ENCODE assay signal across 8 cellular contexts in the genomic region with DNA sequence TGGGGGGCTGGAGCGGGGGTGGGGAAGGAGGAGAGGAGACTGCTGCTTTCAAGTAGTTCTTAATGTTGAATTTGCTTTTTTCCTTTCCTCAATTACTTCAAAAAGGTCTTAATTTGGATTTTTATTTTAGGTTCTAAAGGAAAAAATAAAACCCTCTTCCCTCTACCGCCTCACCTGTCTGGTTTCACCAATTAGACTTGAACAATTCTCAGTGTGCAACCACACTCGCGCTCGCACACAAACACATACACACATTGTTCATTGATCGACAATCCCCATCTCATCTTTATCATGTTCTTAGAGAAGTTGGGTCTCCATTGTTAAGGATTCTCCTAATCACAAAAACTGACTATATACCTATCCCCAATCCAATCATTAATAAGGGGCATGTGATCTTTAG.
A peak's percentile ranks its signal among the peaks of the same experiment; 100 is the strongest.
DNase-seq lines count a peak whose midpoint lies in the region.

No MANE protein-coding gene starts in this region.

- intact Hi-C loops in activated CD4-positive, alpha-beta T cell treated with anti-CD3 and anti-CD28 coated beads, Interleukin-2, amount 10 ng/mL, durations not matched to agents 24 days and 14 days (cut with micrococcal nuclease): no loop called here
- intact Hi-C loops in activated T-helper 2 cell treated with anti-CD3 and anti-CD28 coated beads, Interferon-gamma antibody, Interleukin-2, Interleukin-4, amounts not matched to agents 10 μg/mL and 5 μg/mL and 100 μg/mL, durations not matched to agents 14 hours and 24 hours and 36 hours (cut with micrococcal nuclease): no loop called here

- H3K9me3 ChIP-seq in iPS-20b (ENCODE audit: insufficient read depth, low read depth, low read length) (no peaks in the 10 kb centered on the region), stomach smooth muscle (ENCODE audit: control insufficient read depth in 2 of 2, low read length in 2 of 2) (no peaks in the 10 kb centered on the region)

- peak overlapping the region; percentile 99 for H3K27ac ChIP-seq in iPS-20b (ENCODE audit: low read length)
- H3K27ac ChIP-seq in stomach smooth muscle (ENCODE audit: low read length): peak overlapping the region; percentile 83

- DNase-seq in activated CD4-positive, alpha-beta T cell treated with anti-CD3 and anti-CD28 coated beads, Interleukin-2, amount 10 ng/mL, durations not matched to agents 24 days and 14 days: peak; percentile 61
- DNase-seq in activated CD4-positive, alpha-beta T cell treated with anti-CD3 and anti-CD28 coated beads for 48 hours: no peak
- no peak for DNase-seq in activated T-helper 2 cell treated with anti-CD3 and anti-CD28 coated beads, Interferon-gamma antibody, Interleukin-2, Interleukin-4, amounts not matched to agents 10 μg/mL and 5 μg/mL and 100 μg/mL, durations not matched to agents 14 hours and 24 hours and 36 hours (ENCODE audit: low spot score)
- no peak for DNase-seq in G401 (ENCODE audit: low spot score)
- DNase-seq in NCI-H1105 (lab: John Stamatoyannopoulos, UW): no peak
- no peak for DNase-seq in iPS-NIHi7 (ENCODE audit: extremely low spot score)

- peak overlapping the region; percentile 84 for H3K4me3 ChIP-seq in iPS-20b (ENCODE audit: low read length)
- peak overlapping the region; percentile 83 to 90 for H3K4me3 ChIP-seq in stomach smooth muscle (ENCODE audit: low read length in 2 of 2)

- H3K27me3 Mint-ChIP-seq in activated CD4-positive, alpha-beta T cell treated with anti-CD3 and anti-CD28 coated beads, Interleukin-2, amount 10 ng/mL, durations not matched to agents 24 days and 14 days: no peaks in the 10 kb centered on the region
- H3K27me3 Mint-ChIP-seq in activated T-helper 2 cell treated with anti-CD3 and anti-CD28 coated beads, Interferon-gamma antibody, Interleukin-2, Interleukin-4, amounts not matched to agents 10 μg/mL and 5 μg/mL and 100 μg/mL, durations not matched to agents 14 hours and 24 hours and 36 hours (ENCODE audit: low read depth): no peaks in the 10 kb centered on the region

- in situ Hi-C loops in G401 (cut with HindIII; ENCODE audit: low sequenced_read_pairs): no loop called here

- H3K9me3 Mint-ChIP-seq in activated CD4-positive, alpha-beta T cell treated with anti-CD3 and anti-CD28 coated beads, Interleukin-2, amount 10 ng/mL, durations not matched to agents 24 days and 14 days: no peaks in the 10 kb centered on the region
- no peaks in the 10 kb centered on the region for H3K9me3 Mint-ChIP-seq in activated T-helper 2 cell treated with anti-CD3 and anti-CD28 coated beads, Interferon-gamma antibody, Interleukin-2, Interleukin-4, amounts not matched to agents 10 μg/mL and 5 μg/mL and 100 μg/mL, durations not matched to agents 14 hours and 24 hours and 36 hours

- H3K36me3 Mint-ChIP-seq in activated CD4-positive, alpha-beta T cell treated with anti-CD3 and anti-CD28 coated beads, Interleukin-2, amount 10 ng/mL, durations not matched to agents 24 days and 14 days (ENCODE audit: low read depth): peaks cover 2% of the 10 kb centered on the region
- no peaks in the 10 kb centered on the region for H3K36me3 Mint-ChIP-seq in activated T-helper 2 cell treated with anti-CD3 and anti-CD28 coated beads, Interferon-gamma antibody, Interleukin-2, Interleukin-4, amounts not matched to agents 10 μg/mL and 5 μg/mL and 100 μg/mL, durations not matched to agents 14 hours and 24 hours and 36 hours (ENCODE audit: low read depth)

- H3K27ac Mint-ChIP-seq in activated CD4-positive, alpha-beta T cell treated with anti-CD3 and anti-CD28 coated beads, Interleukin-2, amount 10 ng/mL, durations not matched to agents 24 days and 14 days: peak overlapping the region; percentile 98
- peak overlapping the region; percentile 96 for H3K27ac Mint-ChIP-seq in activated T-helper 2 cell treated with anti-CD3 and anti-CD28 coated beads, Interferon-gamma antibody, Interleukin-2, Interleukin-4, amounts not matched to agents 10 μg/mL and 5 μg/mL and 100 μg/mL, durations not matched to agents 14 hours and 24 hours and 36 hours

- H3K27me3 ChIP-seq in iPS-20b (ENCODE audit: insufficient read depth, low read length): no peaks in the 10 kb centered on the region
- H3K27me3 ChIP-seq in stomach smooth muscle (ENCODE audit: control insufficient read depth in 1 of 2, insufficient read depth in 2 of 2, low read length in 2 of 2): peaks cover 0 to 5% of the 10 kb centered on the region in 2 donors

- H3K4me1 ChIP-seq in iPS-20b (ENCODE audit: insufficient read depth, low read length) (peaks cover 21% of the 10 kb centered on the region; the same call in 1 of the 2 replicates), stomach smooth muscle (ENCODE audit: control insufficient read depth, insufficient read depth, low read length) (peaks cover 5% of the 10 kb centered on the region)

- peaks cover 58% of the 10 kb centered on the region for H3K4me1 Mint-ChIP-seq in activated CD4-positive, alpha-beta T cell treated with anti-CD3 and anti-CD28 coated beads, Interleukin-2, amount 10 ng/mL, durations not matched to agents 24 days and 14 days
- peaks cover 71% of the 10 kb centered on the region for H3K4me1 Mint-ChIP-seq in activated T-helper 2 cell treated with anti-CD3 and anti-CD28 coated beads, Interferon-gamma antibody, Interleukin-2, Interleukin-4, amounts not matched to agents 10 μg/mL and 5 μg/mL and 100 μg/mL, durations not matched to agents 14 hours and 24 hours and 36 hours (ENCODE audit: low read depth)

- H3K4me3 Mint-ChIP-seq in activated CD4-positive, alpha-beta T cell treated with anti-CD3 and anti-CD28 coated beads, Interleukin-2, amount 10 ng/mL, durations not matched to agents 24 days and 14 days: peak overlapping the region; percentile 93
- peak overlapping the region; percentile 88 for H3K4me3 Mint-ChIP-seq in activated T-helper 2 cell treated with anti-CD3 and anti-CD28 coated beads, Interferon-gamma antibody, Interleukin-2, Interleukin-4, amounts not matched to agents 10 μg/mL and 5 μg/mL and 100 μg/mL, durations not matched to agents 14 hours and 24 hours and 36 hours (ENCODE audit: low read depth)

- H3K36me3 ChIP-seq in iPS-20b (ENCODE audit: insufficient read depth, low read depth, low read length) (no peaks in the 10 kb centered on the region), stomach smooth muscle (ENCODE audit: control insufficient read depth in 2 of 2, insufficient read depth in 2 of 2, low read length in 2 of 2) (no peaks in the 10 kb centered on the region)

- H3K9ac ChIP-seq in iPS-20b (ENCODE audit: low read depth, low read length): peak overlapping the region; percentile 99
- H3K9ac ChIP-seq in stomach smooth muscle (ENCODE audit: low read length in 2 of 2): peak overlapping the region in 1 of 2 donors; percentile 79
